Comparison of ENCODE assay signal across 8 cellular contexts in genomic region chr12:93379432-93380308, GRCh38. TPM values are rescaled to one million over a fixed set of nuclear protein-coding genes. Genes with fewer than 3 reads are reported as not detected.
DNase-seq lines count a peak whose midpoint lies in the region; ATAC-seq and TF ChIP-seq lines count a peak whose summit lies in the region.

No MANE protein-coding gene starts in this region.

- no peak for ATAC-seq in omental fat pad (ENCODE audit: low FRiP score)
- ATAC-seq in HG02852 (IDR thresholded peaks at IDR 0.05; ENCODE audit: unreplicated experiment), result no peak
- no peak for ATAC-seq in HG03280 (IDR thresholded peaks at IDR 0.05; ENCODE audit: unreplicated experiment)

- H3K27ac ChIP-seq in coronary artery, result peak overlapping the region; percentile 86 to 97

- TF ChIP-seq CTCF in coronary artery (IDR thresholded peaks at IDR 0.05), result no peak
- TF ChIP-seq CTCF in omental fat pad (IDR thresholded peaks at IDR 0.05), result no peak

- peak; percentile 63 for DNase-seq in NCI-H526 treated with DMSO at 0.1 percent for 48 hours (lab: John Stamatoyannopoulos, UW)
- no peak for DNase-seq in coronary artery (ENCODE audit: low spot score)
- peak; percentile 22 for DNase-seq in myocyte (ENCODE audit: low read depth)
- DNase-seq in SW 1271 (lab: John Stamatoyannopoulos, UW), result no peak
- DNase-seq in omental fat pad (ENCODE audit: low spot score), result no peak

- peak overlapping the region; percentile 98 for H3K4me3 ChIP-seq in GM08714 (ENCODE audit: low read length)
- peak overlapping the region; percentile 79 for H3K4me3 ChIP-seq in coronary artery

RNA-seq across cellular contexts. Expression of gene NUDT4, which starts 1.9 kb away (rescaled TPM):
- total RNA-seq in myocyte (51.2 and 83.7 TPM in 2 replicates), omental fat pad (10 to 100 TPM; 43.1 to 81.3 (median 55.6) TPM)
- polyA plus RNA-seq in myocyte (2012), result 20.8 TPM

Comparison
In these comparisons a context has a peak if more than half of its experiments do, and no peak if none do; other contexts are left out.
1. DNase-seq: peak in NCI-H526 treated with DMSO at 0.1 percent for 48 hours (single experiment) and myocyte (single experiment); none in coronary artery (single experiment), SW 1271 (0 of 2) and omental fat pad (single experiment).